In genomic region chr15:43249236-43249635, GRCh38 we compare ENCODE assay signal across 11 cellular contexts. TPM values are rescaled to one million over a fixed set of nuclear protein-coding genes. Genes with fewer than 3 reads are reported as not detected.
DNase-seq lines count a peak whose midpoint lies in the region; ATAC-seq and TF ChIP-seq lines count a peak whose summit lies in the region.
"Had no signal": no experiment of that assay in that cellular context is flagged by ENCODE, and none has a peak within 500 bp of the region (broad histone marks: within the 10 kb centered on the region; RNA-seq: fewer than 3 reads in every experiment).

No MANE protein-coding gene starts in this region.

- H3F3A ChIP-seq in GM23338 (replicated peaks; ENCODE audit: low read depth), result no peaks in the 10 kb centered on the region

- H4K20me1 ChIP-seq in GM23338 (replicated peaks; ENCODE audit: insufficient read depth) (no peaks in the 10 kb centered on the region), KMS-11 (ENCODE audit: insufficient read depth) (no peaks in the 10 kb centered on the region)

- no peak overlapping the region for H3K27ac Mint-ChIP-seq in GM23338
- no peak overlapping the region for H3K27ac Mint-ChIP-seq in mesothelial cell of epicardium
- H3K27ac Mint-ChIP-seq: nephron had no signal

- no peaks in the 10 kb centered on the region for H3K9me3 Mint-ChIP-seq in GM23338
- H3K9me3 Mint-ChIP-seq in mesothelial cell of epicardium, result no peaks in the 10 kb centered on the region
- H3K9me3 Mint-ChIP-seq: nephron had no signal

- TF ChIP-seq CTCF in GM23338 (conservative IDR thresholded peaks at IDR 0.05; ENCODE audit: low read depth in 2 of 2), result no peak
- no peak for TF ChIP-seq CTCF in KMS-11 (conservative IDR thresholded peaks at IDR 0.05; ENCODE audit: low read depth, low read length)
- no peak for TF ChIP-seq CTCF in mesothelial cell of epicardium (IDR thresholded peaks at IDR 0.05; ENCODE audit: unreplicated experiment)
- no peak for TF ChIP-seq CTCF in heart left ventricle (IDR thresholded peaks at IDR 0.05)

- H3K9me3 ChIP-seq in heart left ventricle, result no peaks in the 10 kb centered on the region
- H3K9me3 ChIP-seq: tibial artery had no signal

- H3K27me3 Mint-ChIP-seq in GM23338 (ENCODE audit: insufficient read depth, low read depth, poor library complexity), result no peaks in the 10 kb centered on the region
- H3K27me3 Mint-ChIP-seq in mesothelial cell of epicardium (ENCODE audit: low read depth), result peaks cover 30% of the 10 kb centered on the region

- H3K9ac ChIP-seq in KMS-11, result no peak overlapping the region

- H3K27me3 ChIP-seq in GM23338 (ENCODE audit: insufficient read depth), result no peaks in the 10 kb centered on the region
- H3K27me3 ChIP-seq in KMS-11 (ENCODE audit: insufficient read depth, low read depth), result no peaks in the 10 kb centered on the region
- peaks cover 0 to 2% (median 0%) of the 10 kb centered on the region in 9 donors for H3K27me3 ChIP-seq in heart left ventricle

- DNase-seq in GM23338 (ENCODE audit: low spot score) (no peak), islet precursor cell (peak; percentile 16), erythroblast (lab: John Stamatoyannopoulos, UW) (no peak), mesothelial cell of epicardium (ENCODE audit: low spot score in 2 of 2, unreplicated experiment in 2 of 2) (no peak), heart left ventricle (no peak)
- DNase-seq: NCI-H524 treated with DMSO at 0.1 percent for 48 hours, tibial artery had no signal

- H3K4me3 ChIP-seq in GM23338 (no peak overlapping the region), KMS-11 (IDR thresholded peaks at IDR 0.05; ENCODE audit: insufficient read depth, low read depth, low read length) (no peak overlapping the region), heart left ventricle (no peak overlapping the region)
- H3K4me3 ChIP-seq: tibial artery had no signal

- H3K9me2 ChIP-seq in GM23338 (ENCODE audit: insufficient read depth), result 0 out of 2 replicates have a peak, but pooled peaks cover 5% of the 10 kb centered on the region

- intact Hi-C loops in heart left ventricle (cut with DNase I), result no loop called here

- H3K4me3 Mint-ChIP-seq in GM23338, result no peak overlapping the region
- no peak overlapping the region for H3K4me3 Mint-ChIP-seq in mesothelial cell of epicardium
- H3K4me3 Mint-ChIP-seq: nephron had no signal

- no peak overlapping the region for H3K27ac ChIP-seq in GM23338 (ENCODE audit: low read depth)
- H3K27ac ChIP-seq in KMS-11, result peak overlapping the region; percentile 27; the same call in 1 of the 2 replicates
- no peak overlapping the region for H3K27ac ChIP-seq in heart left ventricle
- H3K27ac ChIP-seq: foreskin keratinocyte, tibial artery had no signal

- H3K4me1 Mint-ChIP-seq in GM23338 (0 out of 3 replicates have a peak, but pooled peaks cover 2% of the 10 kb centered on the region), mesothelial cell of epicardium (no peaks in the 10 kb centered on the region)
- H3K4me1 Mint-ChIP-seq: nephron had no signal

- no peaks in the 10 kb centered on the region for H3K4me1 ChIP-seq in GM23338 (ENCODE audit: insufficient read depth)
- H3K4me1 ChIP-seq in KMS-11 (ENCODE audit: low read depth, poor library complexity, severe bottlenecking), result peaks cover 28% of the 10 kb centered on the region
- H3K4me1 ChIP-seq in heart left ventricle, result no peaks in the 10 kb centered on the region
- H3K4me1 ChIP-seq: foreskin keratinocyte, tibial artery had no signal

- H3K79me2 ChIP-seq in GM23338 (replicated peaks; ENCODE audit: insufficient read depth) (no peaks in the 10 kb centered on the region), KMS-11 (ENCODE audit: insufficient read depth, low read depth) (no peaks in the 10 kb centered on the region)

- WGBS in heart left ventricle, 4 donors, result 65 to 79% (median 78%) methylated on average over 2 of the region's 2 CpGs

- H2AFZ ChIP-seq in GM23338 (0 out of 2 replicates have a peak overlapping the region, but pooled peaks have one; percentile 38), KMS-11 (ENCODE audit: low read depth) (no peak overlapping the region; the same call in 1 of the 2 replicates)

- ATAC-seq in GM19351 (IDR thresholded peaks at IDR 0.05; ENCODE audit: unreplicated experiment) (peak; percentile 6), GM23338 (no peak), heart left ventricle (no peak)
- ATAC-seq: foreskin keratinocyte had no signal

- H3K36me3 Mint-ChIP-seq in GM23338 (ENCODE audit: low read depth) (no peaks in the 10 kb centered on the region), mesothelial cell of epicardium (no peaks in the 10 kb centered on the region)

- H3K36me3 ChIP-seq in GM23338 (ENCODE audit: insufficient read depth) (no peaks in the 10 kb centered on the region), KMS-11 (ENCODE audit: insufficient read depth) (no peaks in the 10 kb centered on the region), heart left ventricle (no peaks in the 10 kb centered on the region)
- H3K36me3 ChIP-seq: tibial artery had no signal

- H3K4me2 ChIP-seq in GM23338, result no peak overlapping the region
- peak overlapping the region; percentile 41; the same call in 1 of the 2 replicates for H3K4me2 ChIP-seq in KMS-11

- no peak for TF ChIP-seq POLR2A in erythroblast (IDR thresholded peaks at IDR 0.05; ENCODE audit: low read length)
- no peak for TF ChIP-seq POLR2A in heart left ventricle (IDR thresholded peaks at IDR 0.05)

TF ChIP-seq in GM23338, 12 proteins besides CTCF, POLR2A, EP300 and RAD21 (continues in another document):
- TF ChIP-seq STAT1 (IDR thresholded peaks at IDR 0.05; ENCODE audit: unreplicated experiment) (no peak), CREB1 (CRISPR knock-in tag; IDR thresholded peaks at IDR 0.05; ENCODE audit: low read depth) (no peak), EZH2phosphoT487 (IDR thresholded peaks at IDR 0.05; ENCODE audit: unreplicated experiment) (no peak), POLR2AphosphoS5 (IDR thresholded peaks at IDR 0.05; ENCODE audit: low read depth) (no peak), EZH2 (IDR thresholded peaks at IDR 0.05; ENCODE audit: low read depth, unreplicated experiment) (no peak), ETS1 (IDR thresholded peaks at IDR 0.05) (no peak)

RNA-seq across cellular contexts. Expression of gene TGM5, which starts 17.5 kb away (rescaled TPM):
- not detected in 2 replicates for total RNA-seq in GM23338 (2014; rRNA removed; shearing (Covaris generic))
- polyA plus RNA-seq in GM23338 (2016; fragmentation: Nextera tagmentation; extraction: Ambion mirVana), result not detected in 2 replicates
- total RNA-seq in mesothelial cell of epicardium, result not detected in 3 replicates
- 1 to 10 TPM in 1 of 9 donors, not detected in 8; 1.2 TPM for total RNA-seq in heart left ventricle
- polyA plus RNA-seq in heart left ventricle, result not detected
- total RNA-seq: foreskin keratinocyte had no signal
- polyA plus RNA-seq: foreskin keratinocyte had no signal

RNA-seq across cellular contexts. Expression of gene EPB42, which starts 28.4 kb away (rescaled TPM):
- not detected in 2 replicates for total RNA-seq in GM23338 (2014; rRNA removed; shearing (Covaris generic))
- polyA plus RNA-seq in GM23338 (2016; fragmentation: Nextera tagmentation; extraction: Ambion mirVana), result not detected in 2 replicates
- 0.13 TPM in 1 of 3 replicates, not detected in the others for total RNA-seq in mesothelial cell of epicardium
- 1 to 10 TPM in 1 of 9 donors, under 1 TPM in 1, not detected in 7; 0.52 to 1.7 TPM for total RNA-seq in heart left ventricle
- under 1 TPM; 0.08 to 0.15 TPM for polyA plus RNA-seq in heart left ventricle
- total RNA-seq: foreskin keratinocyte had no signal
- polyA plus RNA-seq: foreskin keratinocyte had no signal

RNA-seq across cellular contexts. Expression of gene TGM7, which starts 52.8 kb away (rescaled TPM):
- not detected in 2 replicates for total RNA-seq in GM23338 (2014; rRNA removed; shearing (Covaris generic))
- 0.08 and 0.35 TPM in 2 replicates for polyA plus RNA-seq in GM23338 (2016; fragmentation: Nextera tagmentation; extraction: Ambion mirVana)
- not detected in 3 replicates for total RNA-seq in mesothelial cell of epicardium
- total RNA-seq in heart left ventricle, result not detected
- not detected for polyA plus RNA-seq in heart left ventricle
- total RNA-seq: foreskin keratinocyte had no signal
- polyA plus RNA-seq: foreskin keratinocyte had no signal
